ENCODE assay signal across 24 cellular contexts in the genomic region with DNA sequence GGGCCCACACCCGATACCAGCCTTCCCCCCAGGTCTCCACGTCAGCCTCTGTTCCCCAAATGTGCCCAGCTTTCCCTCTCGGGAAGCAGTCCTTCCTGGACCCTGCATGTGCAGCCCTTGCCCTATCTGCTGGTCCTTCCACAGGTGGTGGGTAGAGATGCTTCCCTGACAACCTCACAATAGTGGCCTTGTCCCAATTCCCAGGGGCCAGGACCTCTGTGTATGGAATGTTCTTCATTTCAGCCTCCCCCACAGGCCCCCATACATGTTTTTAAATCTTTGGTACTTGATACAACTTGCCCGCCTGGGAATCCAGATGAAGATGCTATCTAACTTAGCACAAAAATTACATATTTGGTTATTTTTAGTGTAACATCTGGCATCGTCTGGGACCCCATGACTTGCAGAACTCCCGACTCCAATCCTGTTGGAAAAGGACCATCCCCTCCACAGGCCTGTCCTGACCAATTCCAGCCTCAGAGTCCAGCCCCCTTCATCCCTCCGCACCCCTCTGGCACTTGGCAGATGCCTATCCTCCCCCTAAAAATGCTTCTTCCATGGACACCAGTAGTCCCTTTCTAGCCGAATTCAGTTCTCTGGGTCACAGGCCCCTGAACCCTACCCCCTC.
"Had no signal": no experiment of that assay in that cellular context is flagged by ENCODE, and none has a peak within 500 bp of the region (broad histone marks: within the 10 kb centered on the region; RNA-seq: fewer than 3 reads in every experiment).

No MANE protein-coding gene starts in this region.

- ATAC-seq: activated CD4-positive, CD25-positive, alpha-beta regulatory T cell treated with anti-CD3 and anti-CD28 coated beads, Interleukin-2, amount 50 U/mL, for 24 hours; esophagus mucosa; pancreas; psoas muscle; stimulated activated naive CD8-positive, alpha-beta T cell treated with anti-CD3 and anti-CD28 coated beads, Interleukin-15, Interleukin-2, amounts not matched to agents 100 U/mL and 50 U/mL, for 24 hours had no signal

- H3K27me3 ChIP-seq: pancreas, testis, uterus had no signal

- DNase-seq: activated CD4-positive, alpha-beta T cell treated with anti-CD3 and anti-CD28 coated beads for 48 hours; activated CD4-positive, alpha-beta T cell treated with anti-CD3 and anti-CD28 coated beads, Interleukin-2, amount 50 U/mL, for 48 hours; activated CD8-positive, alpha-beta memory T cell treated with anti-CD3 and anti-CD28 coated beads for 24 hours; activated effector memory CD4-positive, alpha-beta T cell treated with Interleukin-2 at 50 U/mL for 16 hours; activated naive CD4-positive, alpha-beta T cell treated with Interleukin-2 at 50 U/mL for 16 hours; anterior cingulate cortex; brain microvascular endothelial cell; endodermal cell; foreskin fibroblast; naive B cell; nephron progenitor cell; nucleus accumbens; psoas muscle; stimulated activated CD4-positive, alpha-beta T cell treated with anti-CD3 and anti-CD28 coated beads, Interleukin-12 subunit alpha, Interleukin-12 subunit beta, amount 100 ng/mL, for 4 hours; stimulated activated CD4-positive, alpha-beta T cell treated with anti-CD3 and anti-CD28 coated beads, Interleukin-4, amount 100 ng/mL, for 1 hour; stimulated activated naive CD8-positive, alpha-beta T cell treated with anti-CD3 and anti-CD28 coated beads, Interleukin-15, Interleukin-2, amounts not matched to agents 100 U/mL and 50 U/mL, for 24 hours; SW 1271; T-helper 9 cell; testis; uterus; WERI-Rb-1 had no signal

- H3K4me1 ChIP-seq: pancreas, psoas muscle, uterus had no signal

- H3K36me3 ChIP-seq: brain microvascular endothelial cell, pancreas, uterus, WERI-Rb-1 had no signal

- H3K9me3 ChIP-seq: pancreas, psoas muscle, testis, uterus had no signal

- H3K27ac ChIP-seq: brain microvascular endothelial cell, pancreas, psoas muscle, testis, WERI-Rb-1 had no signal

- H3K4me3 ChIP-seq: pancreas, psoas muscle, testis, uterus had no signal
